Comparison of ENCODE assay signal across 1 cellular context in genomic region chr4:89364559-89364958, GRCh38.
TF ChIP-seq lines count a peak whose summit lies in the region.

No MANE protein-coding gene starts in this region.

TF ChIP-seq in H1, 55 proteins besides CTCF, POLR2A, EP300 and RAD21 (continued from another document):
- TF ChIP-seq, protein P1, sequence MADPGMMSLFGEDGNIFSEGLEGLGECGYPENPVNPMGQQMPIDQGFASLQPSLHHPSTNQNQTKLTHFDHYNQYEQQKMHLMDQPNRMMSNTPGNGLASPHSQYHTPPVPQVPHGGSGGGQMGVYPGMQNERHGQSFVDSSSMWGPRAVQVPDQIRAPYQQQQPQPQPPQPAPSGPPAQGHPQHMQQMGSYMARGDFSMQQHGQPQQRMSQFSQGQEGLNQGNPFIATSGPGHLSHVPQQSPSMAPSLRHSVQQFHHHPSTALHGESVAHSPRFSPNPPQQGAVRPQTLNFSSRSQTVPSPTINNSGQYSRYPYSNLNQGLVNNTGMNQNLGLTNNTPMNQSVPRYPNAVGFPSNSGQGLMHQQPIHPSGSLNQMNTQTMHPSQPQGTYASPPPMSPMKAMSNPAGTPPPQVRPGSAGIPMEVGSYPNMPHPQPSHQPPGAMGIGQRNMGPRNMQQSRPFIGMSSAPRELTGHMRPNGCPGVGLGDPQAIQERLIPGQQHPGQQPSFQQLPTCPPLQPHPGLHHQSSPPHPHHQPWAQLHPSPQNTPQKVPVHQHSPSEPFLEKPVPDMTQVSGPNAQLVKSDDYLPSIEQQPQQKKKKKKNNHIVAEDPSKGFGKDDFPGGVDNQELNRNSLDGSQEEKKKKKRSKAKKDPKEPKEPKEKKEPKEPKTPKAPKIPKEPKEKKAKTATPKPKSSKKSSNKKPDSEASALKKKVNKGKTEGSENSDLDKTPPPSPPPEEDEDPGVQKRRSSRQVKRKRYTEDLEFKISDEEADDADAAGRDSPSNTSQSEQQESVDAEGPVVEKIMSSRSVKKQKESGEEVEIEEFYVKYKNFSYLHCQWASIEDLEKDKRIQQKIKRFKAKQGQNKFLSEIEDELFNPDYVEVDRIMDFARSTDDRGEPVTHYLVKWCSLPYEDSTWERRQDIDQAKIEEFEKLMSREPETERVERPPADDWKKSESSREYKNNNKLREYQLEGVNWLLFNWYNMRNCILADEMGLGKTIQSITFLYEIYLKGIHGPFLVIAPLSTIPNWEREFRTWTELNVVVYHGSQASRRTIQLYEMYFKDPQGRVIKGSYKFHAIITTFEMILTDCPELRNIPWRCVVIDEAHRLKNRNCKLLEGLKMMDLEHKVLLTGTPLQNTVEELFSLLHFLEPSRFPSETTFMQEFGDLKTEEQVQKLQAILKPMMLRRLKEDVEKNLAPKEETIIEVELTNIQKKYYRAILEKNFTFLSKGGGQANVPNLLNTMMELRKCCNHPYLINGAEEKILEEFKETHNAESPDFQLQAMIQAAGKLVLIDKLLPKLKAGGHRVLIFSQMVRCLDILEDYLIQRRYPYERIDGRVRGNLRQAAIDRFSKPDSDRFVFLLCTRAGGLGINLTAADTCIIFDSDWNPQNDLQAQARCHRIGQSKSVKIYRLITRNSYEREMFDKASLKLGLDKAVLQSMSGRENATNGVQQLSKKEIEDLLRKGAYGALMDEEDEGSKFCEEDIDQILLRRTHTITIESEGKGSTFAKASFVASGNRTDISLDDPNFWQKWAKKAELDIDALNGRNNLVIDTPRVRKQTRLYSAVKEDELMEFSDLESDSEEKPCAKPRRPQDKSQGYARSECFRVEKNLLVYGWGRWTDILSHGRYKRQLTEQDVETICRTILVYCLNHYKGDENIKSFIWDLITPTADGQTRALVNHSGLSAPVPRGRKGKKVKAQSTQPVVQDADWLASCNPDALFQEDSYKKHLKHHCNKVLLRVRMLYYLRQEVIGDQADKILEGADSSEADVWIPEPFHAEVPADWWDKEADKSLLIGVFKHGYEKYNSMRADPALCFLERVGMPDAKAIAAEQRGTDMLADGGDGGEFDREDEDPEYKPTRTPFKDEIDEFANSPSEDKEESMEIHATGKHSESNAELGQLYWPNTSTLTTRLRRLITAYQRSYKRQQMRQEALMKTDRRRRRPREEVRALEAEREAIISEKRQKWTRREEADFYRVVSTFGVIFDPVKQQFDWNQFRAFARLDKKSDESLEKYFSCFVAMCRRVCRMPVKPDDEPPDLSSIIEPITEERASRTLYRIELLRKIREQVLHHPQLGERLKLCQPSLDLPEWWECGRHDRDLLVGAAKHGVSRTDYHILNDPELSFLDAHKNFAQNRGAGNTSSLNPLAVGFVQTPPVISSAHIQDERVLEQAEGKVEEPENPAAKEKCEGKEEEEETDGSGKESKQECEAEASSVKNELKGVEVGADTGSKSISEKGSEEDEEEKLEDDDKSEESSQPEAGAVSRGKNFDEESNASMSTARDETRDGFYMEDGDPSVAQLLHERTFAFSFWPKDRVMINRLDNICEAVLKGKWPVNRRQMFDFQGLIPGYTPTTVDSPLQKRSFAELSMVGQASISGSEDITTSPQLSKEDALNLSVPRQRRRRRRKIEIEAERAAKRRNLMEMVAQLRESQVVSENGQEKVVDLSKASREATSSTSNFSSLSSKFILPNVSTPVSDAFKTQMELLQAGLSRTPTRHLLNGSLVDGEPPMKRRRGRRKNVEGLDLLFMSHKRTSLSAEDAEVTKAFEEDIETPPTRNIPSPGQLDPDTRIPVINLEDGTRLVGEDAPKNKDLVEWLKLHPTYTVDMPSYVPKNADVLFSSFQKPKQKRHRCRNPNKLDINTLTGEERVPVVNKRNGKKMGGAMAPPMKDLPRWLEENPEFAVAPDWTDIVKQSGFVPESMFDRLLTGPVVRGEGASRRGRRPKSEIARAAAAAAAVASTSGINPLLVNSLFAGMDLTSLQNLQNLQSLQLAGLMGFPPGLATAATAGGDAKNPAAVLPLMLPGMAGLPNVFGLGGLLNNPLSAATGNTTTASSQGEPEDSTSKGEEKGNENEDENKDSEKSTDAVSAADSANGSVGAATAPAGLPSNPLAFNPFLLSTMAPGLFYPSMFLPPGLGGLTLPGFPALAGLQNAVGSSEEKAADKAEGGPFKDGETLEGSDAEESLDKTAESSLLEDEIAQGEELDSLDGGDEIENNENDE (IDR thresholded peaks at IDR 0.05; ENCODE audit: insufficient replicate concordance, low read length), result no peak
- no peak for TF ChIP-seq ZNF274 (IDR thresholded peaks at IDR 0.05; ENCODE audit: borderline replicate concordance, extremely low read depth, low read length)
- no peak for TF ChIP-seq E2F6 (IDR thresholded peaks at IDR 0.05)
- TF ChIP-seq CBX8 (IDR thresholded peaks at IDR 0.05; ENCODE audit: borderline replicate concordance, low read depth, low read length), result no peak
- no peak for TF ChIP-seq SIX5 (IDR thresholded peaks at IDR 0.05; ENCODE audit: low read depth, low read length)
- no peak for TF ChIP-seq BCL11A (IDR thresholded peaks at IDR 0.05; ENCODE audit: low read depth in 2 of 2, low read length in 2 of 2)
- TF ChIP-seq, protein P2, sequence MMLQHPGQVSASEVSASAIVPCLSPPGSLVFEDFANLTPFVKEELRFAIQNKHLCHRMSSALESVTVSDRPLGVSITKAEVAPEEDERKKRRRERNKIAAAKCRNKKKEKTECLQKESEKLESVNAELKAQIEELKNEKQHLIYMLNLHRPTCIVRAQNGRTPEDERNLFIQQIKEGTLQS (IDR thresholded peaks at IDR 0.05; ENCODE audit: insufficient read depth, low read depth, low read length), result no peak
- TF ChIP-seq PHF8 (conservative IDR thresholded peaks at IDR 0.05; ENCODE audit: low read depth, low read length), result no peak
- no peak for TF ChIP-seq KDM4A (IDR thresholded peaks at IDR 0.05; ENCODE audit: low read depth, low read length, severe bottlenecking)
